Comparison of ENCODE assay signal across 22 cellular contexts in genomic region chr3:32713181-32713580, GRCh38.
"Had no signal": no experiment of that assay in that cellular context is flagged by ENCODE, and none has a peak within 500 bp of the region (broad histone marks: within the 10 kb centered on the region; RNA-seq: fewer than 3 reads in every experiment).

No MANE protein-coding gene starts in this region.

- ATAC-seq: HepG2, Panc1 had no signal

- H3K4me2 ChIP-seq: SK-N-SH had no signal

- H3K27me3 ChIP-seq: MG63 had no signal

- H3K9ac ChIP-seq: SK-N-SH had no signal

- H3K9me3 ChIP-seq: MG63, SK-N-SH had no signal

- H3K27ac ChIP-seq: RWPE1 had no signal

- DNase-seq: IMR-90, Karpas-422, KG1, MG63, NCI-H1092 treated with DMSO at 0.1 percent for 48 hours, NCI-H1436, NCI-H187, NCI-H2029, NCI-H2081 treated with DMSO at 0.1 percent for 48 hours, NCI-H2171, NCI-H226, NCI-H446, NCI-H510A, NCI-H524 treated with DMSO at 0.1 percent for 48 hours, NCI-H69, NCI-H774, SHP77, SW 1271 had no signal
